In genomic region chr12:124279315-124279714, GRCh38 we compare ENCODE assay signal across 12 cellular contexts. TPM values are rescaled to one million over a fixed set of nuclear protein-coding genes. Genes with fewer than 3 reads are reported as not detected.
"Had no signal": no experiment of that assay in that cellular context is flagged by ENCODE, and none has a peak within 500 bp of the region (broad histone marks: within the 10 kb centered on the region; RNA-seq: fewer than 3 reads in every experiment).

No MANE protein-coding gene starts in this region.

- ATAC-seq: left lobe of liver had no signal

- H3K27me3 ChIP-seq: upper lobe of left lung had no signal

- H3K27ac ChIP-seq: foreskin keratinocyte, neutrophil, upper lobe of left lung had no signal

- H3K4me3 ChIP-seq: smooth muscle cell, upper lobe of left lung had no signal

- H3K9me3 ChIP-seq: neutrophil had no signal

- H3K4me1 ChIP-seq: foreskin keratinocyte, upper lobe of left lung had no signal

- DNase-seq: activated CD4-positive, alpha-beta memory T cell treated with anti-CD3 and anti-CD28 coated beads for 36 hours; activated gamma-delta T cell treated with Interleukin-2 at 50 U/mL for 16 hours; activated naive CD8-positive, alpha-beta T cell treated with anti-CD3 and anti-CD28 coated beads for 36 hours; activated T-cell treated with anti-CD3 and anti-CD28 coated beads, Interleukin-2, amount 50 U/mL, for 48 hours; foreskin keratinocyte; T-helper 9 cell had no signal

- H3K36me3 ChIP-seq: neutrophil, upper lobe of left lung had no signal

RNA-seq across cellular contexts. Expression of gene RFLNA, which starts 15.6 kb away (rescaled TPM):
- total RNA-seq: activated CD4-positive, alpha-beta memory T cell treated with anti-CD3 and anti-CD28 coated beads for 36 hours; activated naive CD8-positive, alpha-beta T cell treated with anti-CD3 and anti-CD28 coated beads for 36 hours; bronchial epithelial cell; left lobe of liver; mesenteric fat pad had no signal
